In genomic region chr6:2132911-2133310, GRCh38 we compare ENCODE assay signal across 24 cellular contexts.
"Had no signal": no experiment of that assay in that cellular context is flagged by ENCODE, and none has a peak within 500 bp of the region (broad histone marks: within the 10 kb centered on the region; RNA-seq: fewer than 3 reads in every experiment).

No MANE protein-coding gene starts in this region.

- H3K4me2 ChIP-seq: smooth muscle cell had no signal

- H3K4me3 ChIP-seq: dorsolateral prefrontal cortex, gastrocnemius medialis, left lung, prostate gland, smooth muscle cell, suprapubic skin, vagina had no signal

- H3K4me1 ChIP-seq: gastrocnemius medialis, prostate gland had no signal

- H3K27ac Mint-ChIP-seq: nephron progenitor cell; stimulated activated naive CD8-positive, alpha-beta T cell treated with anti-CD3 and anti-CD28 coated beads, Interleukin-15, amount 100 ng/mL, for 72 hours had no signal

- H3K9me3 Mint-ChIP-seq: naive thymus-derived CD8-positive, alpha-beta T cell; nephron progenitor cell; stimulated activated naive CD8-positive, alpha-beta T cell treated with anti-CD3 and anti-CD28 coated beads, Interleukin-15, amount 100 ng/mL, for 72 hours had no signal

- H3K9me3 ChIP-seq: gastrocnemius medialis, left lung, prostate gland, suprapubic skin, vagina had no signal

- H3K4me3 Mint-ChIP-seq: naive thymus-derived CD8-positive, alpha-beta T cell; nephron progenitor cell; stimulated activated naive CD8-positive, alpha-beta T cell treated with anti-CD3 and anti-CD28 coated beads, Interleukin-15, amount 100 ng/mL, for 72 hours had no signal

- H3K36me3 ChIP-seq: gastrocnemius medialis, left lung, prostate gland, suprapubic skin, vagina had no signal

- ATAC-seq: esophagus mucosa; gastrocnemius medialis; left lung; naive thymus-derived CD8-positive, alpha-beta T cell; stimulated activated naive CD8-positive, alpha-beta T cell treated with anti-CD3 and anti-CD28 coated beads, Interleukin-15, amount 100 ng/mL, for 72 hours had no signal

- H3K27me3 ChIP-seq: dorsolateral prefrontal cortex, gastrocnemius medialis, left lung, suprapubic skin, vagina had no signal

- DNase-seq: dorsolateral prefrontal cortex; effector CD4-positive, alpha-beta T cell; gastrocnemius medialis; head of caudate nucleus; left lung; mesenchymal stem cell; midbrain; naive thymus-derived CD8-positive, alpha-beta T cell; nephron progenitor cell; nucleus accumbens; right cardiac atrium; stimulated activated CD4-positive, alpha-beta T cell treated with anti-CD3 and anti-CD28 coated beads, Interleukin-12 subunit alpha, Interleukin-12 subunit beta, amount 100 ng/mL, for 4 hours; stimulated activated CD4-positive, alpha-beta T cell treated with anti-CD3 and anti-CD28 coated beads, Interleukin-1b, Interleukin-23, amount 100 ng/mL, for 48 hours; stimulated activated CD4-positive, alpha-beta T cell treated with anti-CD3 and anti-CD28 coated beads, Interleukin-4, amount 100 ng/mL, for 1 hour; stimulated activated CD8-positive, alpha-beta memory T cell treated with anti-CD3 and anti-CD28 coated beads, Interleukin-4, amount 100 ng/mL, for 48 hours; stimulated activated naive CD4-positive, alpha-beta T cell; stimulated activated naive CD8-positive, alpha-beta T cell treated with anti-CD3 and anti-CD28 coated beads, Interleukin-15, amount 100 ng/mL, for 72 hours; trophoblast cell had no signal

- H3K27me3 Mint-ChIP-seq: naive thymus-derived CD8-positive, alpha-beta T cell; stimulated activated naive CD8-positive, alpha-beta T cell treated with anti-CD3 and anti-CD28 coated beads, Interleukin-15, amount 100 ng/mL, for 72 hours had no signal

- H3K36me3 Mint-ChIP-seq: naive thymus-derived CD8-positive, alpha-beta T cell had no signal

- H3K27ac ChIP-seq: dorsolateral prefrontal cortex, epithelial cell of prostate, gastrocnemius medialis, left lung, prostate gland, vagina had no signal
